In genomic region chr4:94278777-94279176, GRCh38 we compare ENCODE assay signal across 1 cellular context.
A peak's percentile ranks its signal among the peaks of the same experiment; 100 is the strongest.
TF ChIP-seq lines count a peak whose summit lies in the region.

No MANE protein-coding gene starts in this region.

TF ChIP-seq in A549, 52 proteins besides CTCF, POLR2A, EP300 and RAD21 (continued from another document):
- TF ChIP-seq MAFK (IDR thresholded peaks at IDR 0.05; ENCODE audit: partially characterized antibody) (peak; percentile 53), PHF8 (IDR thresholded peaks at IDR 0.05; ENCODE audit: borderline replicate concordance, low read depth) (no peak), CEBPB (IDR thresholded peaks at IDR 0.05) (no peak), GATA3 (IDR thresholded peaks at IDR 0.05; ENCODE audit: borderline replicate concordance) (no peak), NPAS2 (CRISPR knock-in tag; IDR thresholded peaks at IDR 0.05; ENCODE audit: borderline replicate concordance) (no peak), HMGXB4 (CRISPR knock-in tag; IDR thresholded peaks at IDR 0.05; ENCODE audit: borderline replicate concordance) (no peak)
TF ChIP-seq in A549: peak in this region for 2.
